1 cellular context compared by ENCODE assay signal in genomic region chr11:1211838-1212237, GRCh38.
TF ChIP-seq lines count a peak whose summit lies in the region.

No MANE protein-coding gene starts in this region.

TF ChIP-seq in A549, 52 proteins besides CTCF, POLR2A, EP300 and RAD21 (continued from another document):
- TF ChIP-seq RARB (CRISPR knock-in tag; IDR thresholded peaks at IDR 0.05) (no peak), RNF2 (IDR thresholded peaks at IDR 0.05; ENCODE audit: borderline replicate concordance, low read depth) (no peak), MAFK (IDR thresholded peaks at IDR 0.05; ENCODE audit: partially characterized antibody) (no peak), KDM1A (IDR thresholded peaks at IDR 0.05; ENCODE audit: low read depth) (no peak), CBX8 (IDR thresholded peaks at IDR 0.05) (no peak), TFCP2L1 (CRISPR knock-in tag; IDR thresholded peaks at IDR 0.05) (no peak), BHLHE40 (IDR thresholded peaks at IDR 0.05; ENCODE audit: low read depth, low read length) (no peak), E2F6 (IDR thresholded peaks at IDR 0.05; ENCODE audit: borderline replicate concordance, low read depth) (no peak), ZFP36 (IDR thresholded peaks at IDR 0.05; ENCODE audit: borderline replicate concordance, partially characterized antibody) (no peak)
- TF ChIP-seq, protein P1, sequence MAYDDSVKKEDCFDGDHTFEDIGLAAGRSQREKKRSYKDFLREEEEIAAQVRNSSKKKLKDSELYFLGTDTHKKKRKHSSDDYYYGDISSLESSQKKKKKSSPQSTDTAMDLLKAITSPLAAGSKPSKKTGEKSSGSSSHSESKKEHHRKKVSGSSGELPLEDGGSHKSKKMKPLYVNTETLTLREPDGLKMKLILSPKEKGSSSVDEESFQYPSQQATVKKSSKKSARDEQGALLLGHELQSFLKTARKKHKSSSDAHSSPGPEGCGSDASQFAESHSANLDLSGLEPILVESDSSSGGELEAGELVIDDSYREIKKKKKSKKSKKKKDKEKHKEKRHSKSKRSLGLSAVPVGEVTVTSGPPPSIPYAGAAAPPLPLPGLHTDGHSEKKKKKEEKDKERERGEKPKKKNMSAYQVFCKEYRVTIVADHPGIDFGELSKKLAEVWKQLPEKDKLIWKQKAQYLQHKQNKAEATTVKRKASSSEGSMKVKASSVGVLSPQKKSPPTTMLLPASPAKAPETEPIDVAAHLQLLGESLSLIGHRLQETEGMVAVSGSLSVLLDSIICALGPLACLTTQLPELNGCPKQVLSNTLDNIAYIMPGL (CRISPR knock-in tag; IDR thresholded peaks at IDR 0.05; ENCODE audit: borderline replicate concordance) = no peak
